In genomic region chr9:127973169-127974001, GRCh38 we compare ENCODE assay signal across 1 cellular context.
TF ChIP-seq lines count a peak whose summit lies in the region.

No MANE protein-coding gene starts in this region.

TF ChIP-seq in HepG2, 621 proteins besides CTCF, POLR2A, EP300 and RAD21:
- TF ChIP-seq ZNF629 (CRISPR knock-in tag; conservative IDR thresholded peaks at IDR 0.05) = no peak
- TF ChIP-seq RBFOX2 (IDR thresholded peaks at IDR 0.05; ENCODE audit: low read depth, low read length) = 0 out of 2 replicates have a peak, but pooled peaks have one; percentile 31
- TF ChIP-seq HNRNPL (IDR thresholded peaks at IDR 0.05; ENCODE audit: low read depth, low read length) = peak; percentile 81
- peak; percentile 71; the same call in 1 of the 2 replicates for TF ChIP-seq ZBTB33 (CRISPR knock-in tag; IDR thresholded peaks at IDR 0.05)
- TF ChIP-seq ZBTB38 (CRISPR knock-in tag; IDR thresholded peaks at IDR 0.05) = 0 out of 2 replicates have a peak, but pooled peaks have one; percentile 19
